1 cellular context compared by ENCODE assay signal in the genomic region with DNA sequence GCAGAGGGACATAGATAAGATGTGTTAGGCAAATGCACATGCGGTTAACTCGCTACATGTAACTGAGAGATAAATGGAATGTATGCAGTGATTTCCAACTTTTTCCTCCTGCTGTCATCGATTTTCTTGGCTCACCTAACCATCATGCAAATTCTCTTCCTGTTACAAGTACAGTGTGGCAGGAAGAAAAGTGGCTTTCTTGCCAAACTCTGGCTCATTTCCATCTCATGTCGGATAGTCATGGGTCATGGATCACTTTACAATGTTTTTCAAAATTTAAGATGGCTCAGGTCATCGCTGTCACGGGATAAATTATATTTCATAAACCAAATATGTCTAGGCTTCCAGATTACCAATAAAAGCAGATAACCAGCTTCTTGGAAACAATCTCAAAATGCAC.
TF ChIP-seq lines count a peak whose summit lies in the region.

No MANE protein-coding gene starts in this region.

TF ChIP-seq in K562, 482 proteins besides CTCF, POLR2A, EP300 and RAD21:
- TF ChIP-seq PYGO2 (tag; IDR thresholded peaks at IDR 0.05) = no peak
- peak; percentile 37 for TF ChIP-seq CBFA2T3 (IDR thresholded peaks at IDR 0.05)
